In the genomic region with DNA sequence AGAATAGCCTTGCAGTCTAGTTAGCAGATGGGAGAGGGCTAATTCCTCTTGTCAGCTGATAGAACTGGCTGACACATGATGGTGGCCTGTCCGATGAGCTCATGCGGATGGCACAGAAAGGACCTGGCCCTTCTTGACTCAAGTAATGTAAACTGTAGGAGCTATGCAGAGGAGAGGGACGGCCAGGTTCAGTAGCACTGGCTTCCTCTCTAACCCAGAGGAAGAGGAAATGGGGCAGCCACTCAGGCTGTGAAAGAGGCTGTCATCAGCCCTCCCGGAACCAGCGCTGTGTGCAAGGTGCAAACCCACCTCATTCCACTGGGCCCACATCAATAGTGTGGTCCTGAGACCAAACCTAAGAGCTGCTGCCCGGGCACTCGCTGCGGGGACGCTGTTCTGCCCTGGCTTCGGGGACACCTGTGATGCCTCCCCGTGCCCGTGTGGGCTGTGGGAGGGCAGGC, we compare ENCODE assay signal across 9 cellular contexts. TPM values are rescaled to one million over a fixed set of nuclear protein-coding genes. Genes with fewer than 3 reads are reported as not detected.
A peak's percentile ranks its signal among the peaks of the same experiment; 100 is the strongest.
DNase-seq lines count a peak whose midpoint lies in the region; ATAC-seq, FAIRE-seq and TF ChIP-seq lines count a peak whose summit lies in the region.
"Had no signal": no experiment of that assay in that cellular context is flagged by ENCODE, and none has a peak within 500 bp of the region (broad histone marks: within the 10 kb centered on the region; RNA-seq: fewer than 3 reads in every experiment).

No MANE protein-coding gene starts in this region.

- H3K4me3 ChIP-seq in Peyer's patch = peak overlapping the region in 1 of 4 donors; percentile 33

- DNase-seq in CD1c-positive myeloid dendritic cell (ENCODE audit: extremely low spot score) (peak; percentile 54), Peyer's patch (peak in 2 of 3 donors; percentile 74 to 75), pons (ENCODE audit: low spot score) (peak; percentile 7), RCC 7860 (ENCODE audit: low spot score) (no peak), DMS114 treated with DMSO at 0.1 percent for 48 hours (lab: John Stamatoyannopoulos, UW; ENCODE audit: unreplicated experiment) (no peak), NCI-H128 (lab: John Stamatoyannopoulos, UW; ENCODE audit: unreplicated experiment) (no peak)
- peak; percentile 35 for DNase-seq in activated naive CD4-positive, alpha-beta T cell treated with Interleukin-2 at 50 U/mL for 16 hours
- DNase-seq: SHP77 had no signal

- H3K27ac ChIP-seq in Peyer's patch = peak overlapping the region; percentile 31 to 81 (median 54)

- H3K36me3 ChIP-seq in Peyer's patch = peaks cover 0 to 76% (median 0%) of the 10 kb centered on the region in 3 donors

- FAIRE-seq in RCC 7860 (lab: Jason Lieb, UNC) = no peak

- ATAC-seq in HG02571 (IDR thresholded peaks at IDR 0.05; ENCODE audit: unreplicated experiment) = no peak

- no peaks in the 10 kb centered on the region for H3K9me3 ChIP-seq in Peyer's patch

- no peak for TF ChIP-seq POLR2A in Peyer's patch (IDR thresholded peaks at IDR 0.05)

- no peak for TF ChIP-seq CTCF in Peyer's patch (IDR thresholded peaks at IDR 0.05)

- H3K27me3 ChIP-seq in Peyer's patch = no peaks in the 10 kb centered on the region

- H3K4me1 ChIP-seq in Peyer's patch = peaks cover 0 to 5% (median 4%) of the 10 kb centered on the region in 4 donors

RNA-seq across cellular contexts. Expression of a gene that starts 30.7 kb away (rescaled TPM):
- total RNA-seq in Peyer's patch = 10 to 100 TPM in 3 of 4 donors, 1 to 10 TPM in 1; 7.7 to 13.6 (median 11.2) TPM

RNA-seq across cellular contexts. Expression of a gene that starts 41.6 kb away (rescaled TPM):
- total RNA-seq in Peyer's patch = 10 to 100 TPM in 3 of 4 donors, 1 to 10 TPM in 1; 8.3 to 38.5 (median 30.8) TPM

Comparison
In these comparisons a context has a peak if more than half of its experiments do, and no peak if none do; other contexts are left out.
1. DNase-seq: peak in CD1c-positive myeloid dendritic cell (single experiment), Peyer's patch (2 of 3), activated naive CD4-positive, alpha-beta T cell treated with Interleukin-2 at 50 U/mL for 16 hours (single experiment) and pons (single experiment); none in RCC 7860 (single experiment), DMS114 treated with DMSO at 0.1 percent for 48 hours (single experiment) and NCI-H128 (single experiment).